16 cellular contexts compared by ENCODE assay signal in genomic region chr9:125902865-125903512, GRCh38.
"Had no signal": no experiment of that assay in that cellular context is flagged by ENCODE, and none has a peak within 500 bp of the region (broad histone marks: within the 10 kb centered on the region; RNA-seq: fewer than 3 reads in every experiment).

No MANE protein-coding gene starts in this region.

- DNase-seq: activated CD4-positive, alpha-beta T cell treated with anti-CD3 and anti-CD28 coated beads, Interleukin-2, amount 10 ng/mL, durations not matched to agents 7 days and 5 days; activated CD8-positive, alpha-beta memory T cell treated with anti-CD3 and anti-CD28 coated beads for 24 hours; activated naive CD4-positive, alpha-beta T cell treated with Interleukin-2 at 50 U/mL for 16 hours; activated naive CD8-positive, alpha-beta T cell treated with anti-CD3 and anti-CD28 coated beads, Interleukin-2, amount 50 U/mL, for 24 hours; aorta; effector CD8-positive, alpha-beta T cell; esophagus squamous epithelium; glutamatergic neuron; hypothalamus; mesenchymal stem cell; naive thymus-derived CD8-positive, alpha-beta T cell; nucleus accumbens; stimulated activated CD4-positive, alpha-beta T cell treated with anti-CD3 and anti-CD28 coated beads, Interleukin-15, amount 100 ng/mL, for 24 hours; stimulated activated CD4-positive, alpha-beta T cell treated with anti-CD3 and anti-CD28 coated beads, Interleukin-4, amount 100 ng/mL, for 1 hour; stimulated activated naive B cell treated with anti-CD40 and anti-IgM and Interleukin-4, amounts not matched to agents 10 μg/mL and 1 μg/mL and 100 μg/mL, for 72 hours; thyroid gland had no signal

- ATAC-seq: activated naive CD8-positive, alpha-beta T cell treated with anti-CD3 and anti-CD28 coated beads, Interleukin-2, amount 50 U/mL, for 24 hours; naive thymus-derived CD8-positive, alpha-beta T cell; stimulated activated naive B cell treated with anti-CD40 and anti-IgM and Interleukin-4, amounts not matched to agents 10 μg/mL and 1 μg/mL and 100 μg/mL, for 72 hours had no signal
